Comparison of ENCODE assay signal across 28 cellular contexts in genomic region chr2:205972113-205972512, GRCh38.
A peak's percentile ranks its signal among the peaks of the same experiment; 100 is the strongest.
DNase-seq lines count a peak whose midpoint lies in the region; ATAC-seq, FAIRE-seq and TF ChIP-seq lines count a peak whose summit lies in the region.
"Had no signal": no experiment of that assay in that cellular context is flagged by ENCODE, and none has a peak within 500 bp of the region (broad histone marks: within the 10 kb centered on the region; RNA-seq: fewer than 3 reads in every experiment).

No MANE protein-coding gene starts in this region.

- H3K27me3 Mint-ChIP-seq in GM23338 (ENCODE audit: insufficient read depth, low read depth, poor library complexity) (no peaks in the 10 kb centered on the region), WTC11 (ENCODE audit: low read depth) (no peaks in the 10 kb centered on the region)
- H3K27me3 Mint-ChIP-seq: progenitor cell of endocrine pancreas had no signal

- H3F3A ChIP-seq in GM23338 (replicated peaks; ENCODE audit: low read depth): no peaks in the 10 kb centered on the region

- no peaks in the 10 kb centered on the region for H3K79me2 ChIP-seq in GM23338 (replicated peaks; ENCODE audit: insufficient read depth)

- ATAC-seq in GM23338 (no peak; the same call in 2 of the 3 replicates), WTC11 (peak; percentile 43), GM21367 (IDR thresholded peaks at IDR 0.05; ENCODE audit: unreplicated experiment) (no peak)
- ATAC-seq: activated T-cell treated with anti-CD3 and anti-CD28 coated beads, Interleukin-2, amount 50 U/mL, for 72 hours; effector memory CD8-positive, alpha-beta T cell; GM12878; heart left ventricle; K562 had no signal

- POLR2A ChIA-PET in WTC11 (lab: Charles Lee): no interaction called here

- no peaks in the 10 kb centered on the region for H4K20me1 ChIP-seq in GM23338 (replicated peaks; ENCODE audit: insufficient read depth)

- H3K9me3 Mint-ChIP-seq in GM23338 (no peaks in the 10 kb centered on the region), WTC11 (no peaks in the 10 kb centered on the region)
- H3K9me3 Mint-ChIP-seq: activated CD4-positive, alpha-beta T cell treated with anti-CD3 and anti-CD28 coated beads, Interleukin-2, amount 10 ng/mL, durations not matched to agents 7 days and 5 days; activated naive CD4-positive, alpha-beta T cell treated with anti-CD3 and anti-CD28 coated beads for 36 hours; activated T-cell treated with anti-CD3 and anti-CD28 coated beads, Interleukin-2, amount 50 U/mL, for 72 hours; effector memory CD8-positive, alpha-beta T cell; neural progenitor cell; stimulated activated naive CD8-positive, alpha-beta T cell treated with anti-CD3 and anti-CD28 coated beads, Interleukin-15, Interleukin-2, amounts not matched to agents 100 ng/mL and 50 ng/mL, for 24 hours had no signal

- WGBS in liver: 41% methylated on average over 1 of the region's 1 CpG
- 29 to 73% (median 64%) methylated on average over 1 of the region's 1 CpG for WGBS in small intestine, 3 donors

- CTCF ChIA-PET in WTC11 (lab: Charles Lee): interaction anchor here (0.8 to 3.0 kb wide), 3 partner anchors 23 to 46 kb away, joined by 3 to 12 read pairs (median 3); no protein-coding TSS in a partner anchor

- H3K4me3 Mint-ChIP-seq in GM23338: no peak overlapping the region
- no peak overlapping the region for H3K4me3 Mint-ChIP-seq in WTC11
- H3K4me3 Mint-ChIP-seq: activated CD4-positive, alpha-beta T cell treated with anti-CD3 and anti-CD28 coated beads, Interleukin-2, amount 10 ng/mL, durations not matched to agents 7 days and 5 days; activated naive CD4-positive, alpha-beta T cell treated with anti-CD3 and anti-CD28 coated beads for 36 hours; activated T-cell treated with anti-CD3 and anti-CD28 coated beads, Interleukin-2, amount 50 U/mL, for 72 hours; effector memory CD8-positive, alpha-beta T cell; neural progenitor cell; stimulated activated naive CD8-positive, alpha-beta T cell treated with anti-CD3 and anti-CD28 coated beads, Interleukin-15, Interleukin-2, amounts not matched to agents 100 ng/mL and 50 ng/mL, for 24 hours had no signal

- no peak for FAIRE-seq in small intestine (lab: Jason Lieb, UNC)
- FAIRE-seq: bronchial epithelial cell, D721Med, GM12878, H54, K562, RCC 7860 had no signal

- no peaks in the 10 kb centered on the region for H3K9me2 ChIP-seq in GM23338 (ENCODE audit: insufficient read depth)

- peaks cover 16% of the 10 kb centered on the region for H3K4me1 Mint-ChIP-seq in GM23338
- peaks cover 13% of the 10 kb centered on the region for H3K4me1 Mint-ChIP-seq in WTC11
- H3K4me1 Mint-ChIP-seq: activated CD4-positive, alpha-beta T cell treated with anti-CD3 and anti-CD28 coated beads, Interleukin-2, amount 10 ng/mL, durations not matched to agents 7 days and 5 days had no signal

- TF ChIP-seq RAD21 in liver (IDR thresholded peaks at IDR 0.05): peak in 1 of 2 donors; percentile 40

- H3K4me1 ChIP-seq in GM23338 (ENCODE audit: insufficient read depth) (peaks cover 8% of the 10 kb centered on the region), liver (ENCODE audit: control insufficient read depth in 4 of 4, insufficient read depth in 4 of 4, low read length in 3 of 4) (peaks cover 2 to 34% (median 22%) of the 10 kb centered on the region in 4 donors), small intestine (ENCODE audit: control insufficient read depth in 2 of 2, insufficient read depth in 1 of 2, low read depth in 1 of 2, low read length in 1 of 2) (peaks cover 2 to 6% of the 10 kb centered on the region in 2 donors)
- H3K4me1 ChIP-seq: heart left ventricle, neural progenitor cell had no signal

- no peak for TF ChIP-seq CTCF in GM23338 (conservative IDR thresholded peaks at IDR 0.05; ENCODE audit: low read depth in 2 of 2)
- no peak for TF ChIP-seq CTCF in WTC11 (IDR thresholded peaks at IDR 0.05)
- TF ChIP-seq CTCF in liver (IDR thresholded peaks at IDR 0.05; ENCODE audit: low read depth, low read length, missing input control): no peak

- no peaks in the 10 kb centered on the region for H3K9me3 ChIP-seq in liver (ENCODE audit: control insufficient read depth in 4 of 4, low read length in 3 of 4)
- no peaks in the 10 kb centered on the region for H3K9me3 ChIP-seq in small intestine (ENCODE audit: control insufficient read depth, low read depth)
- H3K9me3 ChIP-seq: heart left ventricle, MG63, thyroid gland had no signal

- no peak overlapping the region for H3K4me2 ChIP-seq in GM23338
- H3K4me2 ChIP-seq: neural progenitor cell had no signal

- H3K27ac Mint-ChIP-seq in GM23338 (no peak overlapping the region), WTC11 (no peak overlapping the region)
- H3K27ac Mint-ChIP-seq: activated CD4-positive, alpha-beta T cell treated with anti-CD3 and anti-CD28 coated beads, Interleukin-2, amount 10 ng/mL, durations not matched to agents 7 days and 5 days; activated naive CD4-positive, alpha-beta T cell treated with anti-CD3 and anti-CD28 coated beads for 36 hours; activated T-cell treated with anti-CD3 and anti-CD28 coated beads, Interleukin-2, amount 50 U/mL, for 72 hours; effector memory CD8-positive, alpha-beta T cell; neural progenitor cell; progenitor cell of endocrine pancreas; stimulated activated naive CD8-positive, alpha-beta T cell treated with anti-CD3 and anti-CD28 coated beads, Interleukin-15, Interleukin-2, amounts not matched to agents 100 ng/mL and 50 ng/mL, for 24 hours had no signal

- no peak overlapping the region for H3K27ac ChIP-seq in GM23338 (ENCODE audit: low read depth)
- H3K27ac ChIP-seq in liver (ENCODE audit: low read depth in 1 of 2, low read length in 2 of 2): peak overlapping the region; percentile 36 to 37
- no peak overlapping the region for H3K27ac ChIP-seq in small intestine (ENCODE audit: low read depth in 1 of 2, low read length in 1 of 2)
- H3K27ac ChIP-seq: coronary artery, heart left ventricle, neural progenitor cell, thyroid gland had no signal

- H3K4me3 ChIP-seq in GM23338 (no peak overlapping the region), liver (ENCODE audit: low read depth in 1 of 3, low read length in 3 of 3) (no peak overlapping the region), small intestine (ENCODE audit: low read depth in 1 of 2, low read length in 2 of 2) (no peak overlapping the region)
- H3K4me3 ChIP-seq: coronary artery, GM12878, heart left ventricle, K562, MG63, neural progenitor cell, thyroid gland had no signal

- no peaks in the 10 kb centered on the region for H3K36me3 ChIP-seq in GM23338 (ENCODE audit: insufficient read depth)
- H3K36me3 ChIP-seq in liver (ENCODE audit: control insufficient read depth in 4 of 4, insufficient read depth in 3 of 4, low read depth in 1 of 4, low read length in 3 of 4): no peaks in the 10 kb centered on the region
- H3K36me3 ChIP-seq in small intestine (ENCODE audit: control insufficient read depth in 2 of 2, insufficient read depth in 2 of 2, low read length in 2 of 2): no peaks in the 10 kb centered on the region
- H3K36me3 ChIP-seq: heart left ventricle, MG63, neural progenitor cell, thyroid gland had no signal

- H3K36me3 Mint-ChIP-seq in GM23338 (ENCODE audit: low read depth) (no peaks in the 10 kb centered on the region), WTC11 (no peaks in the 10 kb centered on the region)
- H3K36me3 Mint-ChIP-seq: neural progenitor cell had no signal

- no peak for DNase-seq in GM23338 (ENCODE audit: low spot score)
- DNase-seq in WTC11 (ENCODE audit: low spot score): no peak
- DNase-seq in small intestine: peak; percentile 51
- no peak for DNase-seq in ureter (ENCODE audit: low spot score)
- no peak for DNase-seq in C1 segment of cervical spinal cord (lab: John Stamatoyannopoulos, UW)
- DNase-seq: activated CD4-positive, alpha-beta T cell treated with anti-CD3 and anti-CD28 coated beads, Interleukin-2, amount 10 ng/mL, durations not matched to agents 7 days and 5 days; activated naive CD4-positive, alpha-beta T cell treated with anti-CD3 and anti-CD28 coated beads for 36 hours; activated T-cell treated with anti-CD3 and anti-CD28 coated beads, Interleukin-2, amount 50 U/mL, for 72 hours; effector memory CD8-positive, alpha-beta T cell; heart left ventricle; MG63; NCI-H2029 treated with DMSO at 0.1 percent for 48 hours; NCI-H526; SW 1271; T1000; thyroid gland had no signal

- no peak overlapping the region for H3K9ac ChIP-seq in liver (ENCODE audit: low read depth in 1 of 2, low read length in 2 of 2)
- H3K9ac ChIP-seq: neural progenitor cell had no signal

- H3K27me3 ChIP-seq in GM23338 (ENCODE audit: insufficient read depth) (no peaks in the 10 kb centered on the region), liver (ENCODE audit: control insufficient read depth in 4 of 4, insufficient read depth in 4 of 4, low read length in 3 of 4) (no peaks in the 10 kb centered on the region), small intestine (ENCODE audit: control insufficient read depth in 2 of 2, insufficient read depth in 2 of 2, low read length in 2 of 2) (no peaks in the 10 kb centered on the region)
- H3K27me3 ChIP-seq: MG63, neural progenitor cell, thyroid gland had no signal

- H2AFZ ChIP-seq in GM23338: peak overlapping the region; percentile 74; the same call in 1 of the 2 replicates
- H2AFZ ChIP-seq: neural progenitor cell had no signal

TF ChIP-seq in WTC11, 78 proteins besides CTCF, POLR2A, EP300 and RAD21 (continues in another document):
- no peak for TF ChIP-seq ZNF512 (CRISPR knock-in tag; IDR thresholded peaks at IDR 0.05; ENCODE audit: borderline replicate concordance)

TF ChIP-seq in liver, 16 proteins besides CTCF, POLR2A, EP300 and RAD21 (continues in another document):
- TF ChIP-seq GABPA (IDR thresholded peaks at IDR 0.05 in 1 of 2, conservative IDR thresholded peaks at IDR 0.05 in 1 of 2) (no peak), YY1 (IDR thresholded peaks at IDR 0.05) (peak; percentile 28), HNF4A (conservative IDR thresholded peaks at IDR 0.05) (peak; percentile 71 to 74), MAX (IDR thresholded peaks at IDR 0.05) (peak; percentile 13), JUND (IDR thresholded peaks at IDR 0.05) (peak; percentile 35 to 41)

Comparison
In these comparisons a context has a peak if more than half of its experiments do, and no peak if none do; other contexts are left out.
1. H3K27ac ChIP-seq: peak in liver (2 of 2); none in GM23338 (single experiment) and small intestine (0 of 2).